8 cellular contexts compared by ENCODE assay signal in the genomic region with DNA sequence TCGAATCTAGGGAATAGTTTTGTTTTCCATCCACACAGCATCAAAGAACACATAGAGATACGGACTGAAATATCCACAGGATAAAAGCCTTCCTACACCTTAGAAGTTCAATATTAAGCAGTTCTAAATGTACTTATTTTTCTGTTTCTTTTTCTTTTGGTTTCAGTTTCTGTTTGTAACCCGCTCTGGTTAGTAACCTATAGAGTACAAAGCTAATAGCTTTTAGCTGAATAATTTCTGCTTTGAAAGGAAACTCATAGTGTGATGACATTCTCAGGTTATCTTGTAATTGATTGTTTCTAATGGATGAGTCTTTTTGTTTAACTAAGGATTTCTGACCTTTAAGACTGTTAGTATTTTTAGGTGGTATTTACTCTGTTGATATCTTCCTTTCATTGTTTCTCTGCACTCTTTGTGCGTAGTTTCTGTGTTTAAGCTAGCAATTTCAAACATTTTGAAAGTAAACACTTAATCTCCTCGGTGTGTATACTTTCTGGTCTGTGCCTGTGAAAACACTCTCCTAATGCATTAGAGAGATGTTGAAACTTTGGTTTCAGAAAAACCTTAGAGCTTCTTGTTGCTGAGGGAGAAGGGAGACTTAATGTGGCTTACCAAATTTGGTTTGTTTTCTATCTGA.
A peak's percentile ranks its signal among the peaks of the same experiment; 100 is the strongest.
DNase-seq lines count a peak whose midpoint lies in the region; ATAC-seq and TF ChIP-seq lines count a peak whose summit lies in the region.

No MANE protein-coding gene starts in this region.

- no peaks in the 10 kb centered on the region for H3K27me3 Mint-ChIP-seq in activated CD8-positive, alpha-beta memory T cell treated with anti-CD3 and anti-CD28 coated beads, Interleukin-2, amount 10 ng/mL, durations not matched to agents 7 days and 5 days
- H3K27me3 Mint-ChIP-seq in T-helper 17 cell = no peaks in the 10 kb centered on the region

- peak overlapping the region; percentile 66 for H3K4me3 Mint-ChIP-seq in activated CD8-positive, alpha-beta memory T cell treated with anti-CD3 and anti-CD28 coated beads, Interleukin-2, amount 10 ng/mL, durations not matched to agents 7 days and 5 days
- H3K4me3 Mint-ChIP-seq in T-helper 17 cell = peak overlapping the region; percentile 75

- H3K4me1 ChIP-seq in BE2C = no peaks in the 10 kb centered on the region

- H3K9me3 Mint-ChIP-seq in activated CD8-positive, alpha-beta memory T cell treated with anti-CD3 and anti-CD28 coated beads, Interleukin-2, amount 10 ng/mL, durations not matched to agents 7 days and 5 days (ENCODE audit: low read depth) = peaks cover 4% of the 10 kb centered on the region

- no peaks in the 10 kb centered on the region for H3K27me3 ChIP-seq in BE2C

- DNase-seq in activated CD8-positive, alpha-beta memory T cell treated with anti-CD3 and anti-CD28 coated beads, Interleukin-2, amount 10 ng/mL, durations not matched to agents 7 days and 5 days = no peak
- DNase-seq in activated CD8-positive, alpha-beta memory T cell treated with anti-CD3 and anti-CD28 coated beads, Interleukin-2, amount 50 U/mL, for 4 hours = no peak
- DNase-seq in T-helper 17 cell = no peak
- DNase-seq in kidney tubule cell (ENCODE audit: low spot score) = peak; percentile 41
- DNase-seq in UCSD-AML1 (lab: John Stamatoyannopoulos, UW; ENCODE audit: unreplicated experiment) = no peak
- no peak for DNase-seq in BE2C
- DNase-seq in HT-29 (ENCODE audit: low spot score) = no peak

- H3K36me3 Mint-ChIP-seq in activated CD8-positive, alpha-beta memory T cell treated with anti-CD3 and anti-CD28 coated beads, Interleukin-2, amount 10 ng/mL, durations not matched to agents 7 days and 5 days = no peaks in the 10 kb centered on the region
- no peaks in the 10 kb centered on the region for H3K36me3 Mint-ChIP-seq in T-helper 17 cell (ENCODE audit: low read depth)

- H3K36me3 ChIP-seq in BE2C = no peaks in the 10 kb centered on the region

- peaks cover 20% of the 10 kb centered on the region for H3K4me1 Mint-ChIP-seq in activated CD8-positive, alpha-beta memory T cell treated with anti-CD3 and anti-CD28 coated beads, Interleukin-2, amount 10 ng/mL, durations not matched to agents 7 days and 5 days
- peaks cover 11% of the 10 kb centered on the region for H3K4me1 Mint-ChIP-seq in T-helper 17 cell

- H3K4me3 ChIP-seq in BE2C (ENCODE audit: low read depth, low read length) = no peak overlapping the region

- no peak for TF ChIP-seq CTCF in BE2C (IDR thresholded peaks at IDR 0.05; ENCODE audit: low read depth, low read length)

- H3K9me3 ChIP-seq in T-helper 17 cell (ENCODE audit: control insufficient read depth, low read length, poor library complexity, severe bottlenecking) = no peaks in the 10 kb centered on the region
- no peaks in the 10 kb centered on the region for H3K9me3 ChIP-seq in BE2C

- peak overlapping the region; percentile 81 for H3K27ac Mint-ChIP-seq in activated CD8-positive, alpha-beta memory T cell treated with anti-CD3 and anti-CD28 coated beads, Interleukin-2, amount 10 ng/mL, durations not matched to agents 7 days and 5 days
- H3K27ac Mint-ChIP-seq in T-helper 17 cell = peak overlapping the region; percentile 72

- CTCF ChIA-PET in activated CD8-positive, alpha-beta memory T cell treated with anti-CD3 and anti-CD28 coated beads, Interleukin-2, amount 10 ng/mL, durations not matched to agents 7 days and 5 days (lab: Charles Lee) = no interaction called here

- ATAC-seq in activated CD8-positive, alpha-beta memory T cell treated with anti-CD3 and anti-CD28 coated beads, Interleukin-2, amount 10 ng/mL, durations not matched to agents 7 days and 5 days = peak; percentile 64
- peak; percentile 66 for ATAC-seq in HG03175 (IDR thresholded peaks at IDR 0.05; ENCODE audit: unreplicated experiment)
- peak; percentile 36 for ATAC-seq in T-helper 17 cell
